In genomic region chr7:44101966-44102845, GRCh38 we compare ENCODE assay signal across 10 cellular contexts. TPM values are rescaled to one million over a fixed set of nuclear protein-coding genes. Genes with fewer than 3 reads are reported as not detected.
DNase-seq lines count a peak whose midpoint lies in the region; ATAC-seq, FAIRE-seq and TF ChIP-seq lines count a peak whose summit lies in the region.
"Had no signal": no experiment of that assay in that cellular context is flagged by ENCODE, and none has a peak within 500 bp of the region (broad histone marks: within the 10 kb centered on the region; RNA-seq: fewer than 3 reads in every experiment).

No MANE protein-coding gene starts in this region.

- no peaks in the 10 kb centered on the region for H3K9me3 ChIP-seq in astrocyte (ENCODE audit: insufficient read depth, low read depth, low read length)

- no peak overlapping the region for H3K27ac ChIP-seq in astrocyte (ENCODE audit: low read depth, low read length)

- ATAC-seq in GM18868 (IDR thresholded peaks at IDR 0.05; ENCODE audit: unreplicated experiment), result no peak
- ATAC-seq in GM21423 (IDR thresholded peaks at IDR 0.05; ENCODE audit: unreplicated experiment), result no peak
- no peak for ATAC-seq in HG03571 (IDR thresholded peaks at IDR 0.05; ENCODE audit: unreplicated experiment)
- ATAC-seq in HG02852 (IDR thresholded peaks at IDR 0.05; ENCODE audit: unreplicated experiment), result no peak

- H3K79me2 ChIP-seq in astrocyte (ENCODE audit: insufficient read depth, low read length), result peaks cover 15% of the 10 kb centered on the region

- H3K9ac ChIP-seq in astrocyte (ENCODE audit: low read length), result no peak overlapping the region

- H3K4me1 ChIP-seq in astrocyte (ENCODE audit: insufficient read depth, low read length), result peaks cover 29% of the 10 kb centered on the region

- peaks cover 6% of the 10 kb centered on the region for H3K36me3 Mint-ChIP-seq in astrocyte (ENCODE audit: low read depth, unreplicated experiment)

- FAIRE-seq in H54 (lab: Jason Lieb, UNC), result no peak
- FAIRE-seq in astrocyte (lab: Jason Lieb, UNC), result no peak

- H3K36me3 ChIP-seq in astrocyte (ENCODE audit: insufficient read depth, low read length), result no peaks in the 10 kb centered on the region

- TF ChIP-seq POLR2A in H54 (IDR thresholded peaks at IDR 0.05; ENCODE audit: low read depth, low read length), result no peak

- H3K27me3 Mint-ChIP-seq in astrocyte (ENCODE audit: low read depth, unreplicated experiment), result no peaks in the 10 kb centered on the region

- H4K20me1 ChIP-seq in astrocyte (ENCODE audit: insufficient read depth, low read length), result peaks cover 19% of the 10 kb centered on the region

- no peak overlapping the region for H3K4me2 ChIP-seq in astrocyte (ENCODE audit: low read length)

- no peaks in the 10 kb centered on the region for H3K27me3 ChIP-seq in astrocyte (ENCODE audit: insufficient read depth, low read length)

- H2AFZ ChIP-seq in astrocyte (ENCODE audit: low read depth, low read length), result peak overlapping the region; percentile 22

- no peak overlapping the region for H3K4me3 ChIP-seq in astrocyte (ENCODE audit: insufficient read depth, low read depth, low read length)

- H3K4me3 Mint-ChIP-seq in astrocyte (ENCODE audit: unreplicated experiment), result peak overlapping the region; percentile 17

- H3K27ac Mint-ChIP-seq in astrocyte (ENCODE audit: unreplicated experiment), result peak overlapping the region; percentile 81

- TF ChIP-seq CTCF in astrocyte (IDR thresholded peaks at IDR 0.05; ENCODE audit: insufficient read depth, low read depth, low read length), result no peak

- peaks cover 34% of the 10 kb centered on the region for H3K4me1 Mint-ChIP-seq in astrocyte (ENCODE audit: low read depth, unreplicated experiment)

- DNase-seq in H54 (ENCODE audit: insufficient read length, low spot score) (peak; percentile 87), astrocyte (ENCODE audit: low read depth) (peak; percentile 53), hepatic stellate cell (ENCODE audit: low spot score) (peak; percentile 90), stromal cell of bone marrow (ENCODE audit: low read depth) (peak; percentile 95)
- DNase-seq: MM.1S had no signal

- H3K9me3 Mint-ChIP-seq in astrocyte (ENCODE audit: unreplicated experiment), result no peaks in the 10 kb centered on the region

RNA-seq across cellular contexts. Expression of gene AEBP1, which starts 1.9 kb away (rescaled TPM):
- total RNA-seq in astrocyte, result 65.0 and 102 TPM in 2 replicates

RNA-seq across cellular contexts. Expression of gene POLM, which starts 19.9 kb away (rescaled TPM):
- 9.6 and 10.6 TPM in 2 replicates for total RNA-seq in astrocyte

RNA-seq across cellular contexts. Expression of gene POLD2, which starts 21.1 kb away (rescaled TPM):
- 59.9 and 67.7 TPM in 2 replicates for total RNA-seq in astrocyte

RNA-seq across cellular contexts. Expression of gene PGAM2, which starts 36.8 kb away (rescaled TPM):
- 0.70 and 0.79 TPM in 2 replicates for total RNA-seq in astrocyte
- total RNA-seq: kidney epithelial cell had no signal

RNA-seq across cellular contexts. Expression of gene MYL7, which starts 38.9 kb away (rescaled TPM):
- total RNA-seq in astrocyte, result 60.0 and 63.0 TPM in 2 replicates
